ENCODE assay signal across 8 cellular contexts in genomic region chr2:131668794-131669532, GRCh38.
DNase-seq lines count a peak whose midpoint lies in the region; TF ChIP-seq lines count a peak whose summit lies in the region.
"Not testable (repeated sequence)": the region's sequence is repeated elsewhere in the genome, so short reads cannot be mapped to it uniquely, and the experiment has no call there.

No MANE protein-coding gene starts in this region.

- H3K4me3 Mint-ChIP-seq in neural crest cell = not testable (repeated sequence)

- H3K27me3 Mint-ChIP-seq in neural crest cell (ENCODE audit: low read depth) = peaks cover 11% of the 10 kb centered on the region

- H3K36me3 Mint-ChIP-seq in neural crest cell (ENCODE audit: low read depth) = not testable (repeated sequence)

- H3K79me2 ChIP-seq in SK-N-SH (ENCODE audit: insufficient read depth) = not testable (repeated sequence)

- H2AFZ ChIP-seq in SK-N-SH (ENCODE audit: low read depth) = not testable (repeated sequence)

- H3K4me2 ChIP-seq in SK-N-SH = not testable (repeated sequence)

- DNase-seq in A673 (ENCODE audit: low spot score) = peak; percentile 26
- DNase-seq in Daoy (ENCODE audit: low read depth) = peak; percentile 65
- DNase-seq in HT-29 (ENCODE audit: low spot score) = peak; percentile 22
- peak; percentile 61 for DNase-seq in NCI-H82 (lab: John Stamatoyannopoulos, UW)
- DNase-seq in SK-N-SH; neural crest cell (ENCODE audit: low read depth, low spot score): not testable (repeated sequence)
- peak; percentile 86 to 91 for DNase-seq in cardiac fibroblast (ENCODE audit: low read depth in 2 of 2)
- DNase-seq in glomerular endothelial cell (ENCODE audit: extremely low read depth, low read depth, low spot score) = peak; percentile 78

- not testable (repeated sequence) for H3K36me3 ChIP-seq in A673 (ENCODE audit: insufficient read depth, low read length, poor library complexity, severe bottlenecking); SK-N-SH (replicated peaks in 1 of 2; ENCODE audit: control insufficient read depth in 1 of 2, insufficient read depth in 2 of 2, low read length in 1 of 2)

- H3F3A ChIP-seq in SK-N-SH (replicated peaks; ENCODE audit: insufficient read depth) = not testable (repeated sequence)

- not testable (repeated sequence) for TF ChIP-seq EP300 in SK-N-SH (IDR thresholded peaks at IDR 0.05; ENCODE audit: borderline replicate concordance in 1 of 2, low read depth in 1 of 2, low read length in 1 of 2)

- peak overlapping the region; percentile 68 for H3K27ac Mint-ChIP-seq in neural crest cell (ENCODE audit: unreplicated experiment)

- TF ChIP-seq RAD21 in SK-N-SH (IDR thresholded peaks at IDR 0.05; ENCODE audit: low read length) = not testable (repeated sequence)

- not testable (repeated sequence) for H3K9me3 ChIP-seq in A673 (ENCODE audit: low read depth, low read length, poor library complexity, severe bottlenecking); SK-N-SH

- not testable (repeated sequence) for H3K4me3 ChIP-seq in A673 (ENCODE audit: low read depth, low read length, poor library complexity, severe bottlenecking); SK-N-SH (ENCODE audit: low read depth in 2 of 2, low read length in 1 of 2); cardiac fibroblast (replicated peaks in 1 of 2; ENCODE audit: low read depth in 2 of 2, low read length in 2 of 2)

- POLR2A ChIA-PET in A673 (lab: Charles Lee; ENCODE audit: low non-redundant PET); SK-N-SH (lab: Yijun Ruan, JAX): not testable (repeated sequence)

- not testable (repeated sequence) for H4K20me1 ChIP-seq in SK-N-SH (ENCODE audit: insufficient read depth)

- H3K27me3 ChIP-seq in A673 (replicated peaks; ENCODE audit: insufficient read depth, low read depth, low read length, poor library complexity) = peaks cover 11% of the 10 kb centered on the region
- H3K27me3 ChIP-seq in SK-N-SH (ENCODE audit: insufficient read depth) = not testable (repeated sequence)

- not testable (repeated sequence) for H3K4me1 ChIP-seq in A673 (ENCODE audit: insufficient read depth, low read length, poor library complexity, severe bottlenecking); SK-N-SH (ENCODE audit: control insufficient read depth in 1 of 2, insufficient read depth in 2 of 2, low read depth in 1 of 2, low read length in 1 of 2)

- not testable (repeated sequence) for H3K4me1 Mint-ChIP-seq in neural crest cell

- not testable (repeated sequence) for H3K9me3 Mint-ChIP-seq in neural crest cell

- not testable (repeated sequence) for TF ChIP-seq CTCF in A673 (conservative IDR thresholded peaks at IDR 0.05; ENCODE audit: low read depth, low read length); SK-N-SH (IDR thresholded peaks at IDR 0.05); cardiac fibroblast (IDR thresholded peaks at IDR 0.05; ENCODE audit: low read depth, low read length); neural crest cell (conservative IDR thresholded peaks at IDR 0.05)

- WGBS in SK-N-SH (ENCODE audit: low lambda C conversion rate) = 36% methylated on average over 5 of the region's 5 CpGs

- intact Hi-C loops in A673 (cut with micrococcal nuclease; ENCODE audit: unreplicated experiment) = not testable (repeated sequence)

- not testable (repeated sequence) for H3K9ac ChIP-seq in SK-N-SH

- H3K9me2 ChIP-seq in SK-N-SH = not testable (repeated sequence)

- not testable (repeated sequence) for H3K27ac ChIP-seq in A673 (ENCODE audit: low read depth, low read length, poor library complexity, severe bottlenecking); SK-N-SH (ENCODE audit: low read depth in 2 of 2, low read length in 1 of 2)

- CTCF ChIA-PET in A673 (lab: Charles Lee) = not testable (repeated sequence)
- CTCF ChIA-PET in SK-N-SH (lab: Yijun Ruan, JAX) = interaction anchor here (1.2 kb wide), 1 partner anchor 177 kb away, joined by 3 read pairs; the partner anchor contains the start of gene MZT2A

- not testable (repeated sequence) for BruUV-seq in A673 (replicated peaks; lab: Mats Ljungman, UMichigan)

TF ChIP-seq in SK-N-SH, 30 proteins besides CTCF, POLR2A, EP300 and RAD21:
- TF ChIP-seq PBX3 (IDR thresholded peaks at IDR 0.05) = peak; percentile 61
